Comparison of ENCODE assay signal across 29 cellular contexts in genomic region chr14:69368381-69368780, GRCh38. TPM values are rescaled to one million over a fixed set of nuclear protein-coding genes. Genes with fewer than 3 reads are reported as not detected.
DNase-seq lines count a peak whose midpoint lies in the region; ATAC-seq, FAIRE-seq and TF ChIP-seq lines count a peak whose summit lies in the region.
"Had no signal": no experiment of that assay in that cellular context is flagged by ENCODE, and none has a peak within 500 bp of the region (broad histone marks: within the 10 kb centered on the region; RNA-seq: fewer than 3 reads in every experiment).

No MANE protein-coding gene starts in this region.

- intact Hi-C loops in psoas muscle (cut with DNase I), result loop anchor here in 1 of 2 donors (5.0 kb wide), 1 partner anchor 69 kb away; no protein-coding TSS in a partner anchor

- TF ChIP-seq CTCF in psoas muscle (IDR thresholded peaks at IDR 0.05), result no peak

- H3K27me3 Mint-ChIP-seq in stimulated activated naive CD8-positive, alpha-beta T cell treated with anti-CD3 and anti-CD28 coated beads, Interleukin-15, amount 100 ng/mL, for 72 hours, result no peaks in the 10 kb centered on the region
- H3K27me3 Mint-ChIP-seq in activated CD8-positive, alpha-beta T cell treated with anti-CD3 and anti-CD28 coated beads, Interleukin-2, amount 10 ng/mL, durations not matched to agents 7 days and 5 days (ENCODE audit: low read depth), result no peaks in the 10 kb centered on the region
- H3K27me3 Mint-ChIP-seq: CD4-positive, alpha-beta memory T cell; CD4-positive, CD25-positive, alpha-beta regulatory T cell; CD8-positive, alpha-beta memory T cell had no signal

- H3K27me3 ChIP-seq in psoas muscle (ENCODE audit: insufficient read depth in 3 of 3, low read length in 2 of 3), result no peaks in the 10 kb centered on the region
- H3K27me3 ChIP-seq: BE2C, BLaER1 had no signal

- DNase-seq in stimulated activated naive CD8-positive, alpha-beta T cell treated with anti-CD3 and anti-CD28 coated beads, Interleukin-15, Interleukin-2, amounts not matched to agents 100 U/mL and 50 U/mL, for 24 hours, result no peak
- no peak for DNase-seq in stimulated activated naive CD8-positive, alpha-beta T cell treated with anti-CD3 and anti-CD28 coated beads, Interleukin-15, amount 100 ng/mL, for 72 hours
- DNase-seq in myocyte (ENCODE audit: low read depth), result peak; percentile 24
- no peak for DNase-seq in psoas muscle
- DNase-seq in urothelium cell line (ENCODE audit: low spot score), result no peak
- no peak for DNase-seq in activated CD8-positive, alpha-beta T cell treated with anti-CD3 and anti-CD28 coated beads, Interleukin-2, amount 10 ng/mL, durations not matched to agents 7 days and 5 days
- DNase-seq in NCI-H82 treated with DMSO at 0.1 percent for 48 hours (lab: John Stamatoyannopoulos, UW; ENCODE audit: unreplicated experiment), result no peak
- DNase-seq: 8988T; ACHN; BE2C; C1 segment of cervical spinal cord; CD4-positive, alpha-beta memory T cell; CD4-positive, CD25-positive, alpha-beta regulatory T cell; CD8-positive, alpha-beta memory T cell; COR-L47; DMS 273 treated with DMSO at 0.1 percent for 48 hours; DMS153; DMS53; DMS79; DND-41; EL; GDM1 had no signal

- WGBS in psoas muscle, 3 donors, result 18 to 62% (median 41%) methylated on average over 1 of the region's 1 CpG

- CTCF ChIA-PET in activated CD8-positive, alpha-beta T cell treated with anti-CD3 and anti-CD28 coated beads, Interleukin-2, amount 10 ng/mL, durations not matched to agents 7 days and 5 days (lab: Charles Lee), result interaction anchor here (0.6 kb wide), 1 partner anchor 11 kb away, joined by 5 read pairs; no protein-coding TSS in a partner anchor

- no peaks in the 10 kb centered on the region for H3K9me3 Mint-ChIP-seq in stimulated activated naive CD8-positive, alpha-beta T cell treated with anti-CD3 and anti-CD28 coated beads, Interleukin-15, amount 100 ng/mL, for 72 hours
- H3K9me3 Mint-ChIP-seq in activated CD8-positive, alpha-beta T cell treated with anti-CD3 and anti-CD28 coated beads, Interleukin-2, amount 10 ng/mL, durations not matched to agents 7 days and 5 days (ENCODE audit: insufficient read depth), result no peaks in the 10 kb centered on the region
- H3K9me3 Mint-ChIP-seq: CD14-positive monocyte; CD4-positive, alpha-beta memory T cell; CD4-positive, CD25-positive, alpha-beta regulatory T cell; CD8-positive, alpha-beta memory T cell had no signal

- no peak overlapping the region for H3K4me3 Mint-ChIP-seq in stimulated activated naive CD8-positive, alpha-beta T cell treated with anti-CD3 and anti-CD28 coated beads, Interleukin-15, amount 100 ng/mL, for 72 hours
- H3K4me3 Mint-ChIP-seq in activated CD8-positive, alpha-beta T cell treated with anti-CD3 and anti-CD28 coated beads, Interleukin-2, amount 10 ng/mL, durations not matched to agents 7 days and 5 days, result no peak overlapping the region
- H3K4me3 Mint-ChIP-seq: CD14-positive monocyte; CD4-positive, alpha-beta memory T cell; CD4-positive, CD25-positive, alpha-beta regulatory T cell; CD8-positive, alpha-beta memory T cell had no signal

- ATAC-seq in stimulated activated naive CD8-positive, alpha-beta T cell treated with anti-CD3 and anti-CD28 coated beads, Interleukin-15, Interleukin-2, amounts not matched to agents 100 U/mL and 50 U/mL, for 24 hours, result peak; percentile 22
- ATAC-seq in stimulated activated naive CD8-positive, alpha-beta T cell treated with anti-CD3 and anti-CD28 coated beads, Interleukin-15, amount 100 ng/mL, for 72 hours, result no peak
- ATAC-seq in psoas muscle, result peak; percentile 27 to 61 (median 58)
- ATAC-seq in activated CD8-positive, alpha-beta T cell treated with anti-CD3 and anti-CD28 coated beads, Interleukin-2, amount 10 ng/mL, durations not matched to agents 7 days and 5 days, result no peak
- no peak for ATAC-seq in HG02763 (IDR thresholded peaks at IDR 0.05; ENCODE audit: unreplicated experiment)
- ATAC-seq: GM12878 had no signal

- no peaks in the 10 kb centered on the region for H3K9me3 ChIP-seq in psoas muscle
- H3K9me3 ChIP-seq: BE2C, BLaER1 had no signal

- no peak overlapping the region for H3K27ac Mint-ChIP-seq in stimulated activated naive CD8-positive, alpha-beta T cell treated with anti-CD3 and anti-CD28 coated beads, Interleukin-15, amount 100 ng/mL, for 72 hours
- H3K27ac Mint-ChIP-seq in activated CD8-positive, alpha-beta T cell treated with anti-CD3 and anti-CD28 coated beads, Interleukin-2, amount 10 ng/mL, durations not matched to agents 7 days and 5 days, result no peak overlapping the region
- H3K27ac Mint-ChIP-seq: CD14-positive monocyte; CD4-positive, alpha-beta memory T cell; CD4-positive, CD25-positive, alpha-beta regulatory T cell; CD8-positive, alpha-beta memory T cell had no signal

- peak; percentile 56 for FAIRE-seq in urothelium cell line (lab: Jason Lieb, UNC)
- FAIRE-seq: A204.1, GM12878, GM12892, GM18507 had no signal

- H3K4me3 ChIP-seq in psoas muscle, result no peak overlapping the region
- H3K4me3 ChIP-seq: BLaER1, GM12878 had no signal

- POLR2A ChIA-PET in activated CD8-positive, alpha-beta T cell treated with anti-CD3 and anti-CD28 coated beads, Interleukin-2, amount 10 ng/mL, durations not matched to agents 7 days and 5 days (lab: Charles Lee), result interaction anchor here (1.2 to 2.3 kb wide), 2 partner anchors 14 to 30 kb away, joined by 3 to 9 read pairs; partner anchors contain the start of genes ERH and SLC39A9

- H3K36me3 Mint-ChIP-seq in activated CD8-positive, alpha-beta T cell treated with anti-CD3 and anti-CD28 coated beads, Interleukin-2, amount 10 ng/mL, durations not matched to agents 7 days and 5 days (ENCODE audit: low read depth), result peaks cover 3% of the 10 kb centered on the region

- H3K4me1 ChIP-seq in psoas muscle, result no peaks in the 10 kb centered on the region
- H3K4me1 ChIP-seq: BE2C, BLaER1 had no signal

- H3K4me1 Mint-ChIP-seq in stimulated activated naive CD8-positive, alpha-beta T cell treated with anti-CD3 and anti-CD28 coated beads, Interleukin-15, amount 100 ng/mL, for 72 hours, result peaks cover 9% of the 10 kb centered on the region
- no peaks in the 10 kb centered on the region for H3K4me1 Mint-ChIP-seq in activated CD8-positive, alpha-beta T cell treated with anti-CD3 and anti-CD28 coated beads, Interleukin-2, amount 10 ng/mL, durations not matched to agents 7 days and 5 days (ENCODE audit: low read depth)
- H3K4me1 Mint-ChIP-seq: CD14-positive monocyte; CD4-positive, alpha-beta memory T cell; CD4-positive, CD25-positive, alpha-beta regulatory T cell; CD8-positive, alpha-beta memory T cell had no signal

- H3K27ac ChIP-seq in psoas muscle, result no peak overlapping the region
- H3K27ac ChIP-seq: BLaER1 had no signal

- peaks cover 0 to 7% of the 10 kb centered on the region in 2 donors for H3K36me3 ChIP-seq in psoas muscle (ENCODE audit: insufficient read depth in 1 of 2, low read depth in 1 of 2)

RNA-seq across cellular contexts. Expression of gene ERH, which starts 29.7 kb away (rescaled TPM):
- total RNA-seq in myocyte (70.3 and 71.8 TPM in 2 replicates), psoas muscle (100 to 1,000 TPM in 2 of 4 donors, 10 to 100 TPM in 2; 86.2 to 115 (median 103) TPM)
- polyA plus RNA-seq in myocyte (2012), result 179 TPM
- 100 to 1,000 TPM in 2 of 3 donors, 10 to 100 TPM in 1; 76.9 to 130 (median 111) TPM for polyA plus RNA-seq in psoas muscle
- 100 to 1,000 TPM; 290 to 318 TPM for total RNA-seq in activated CD8-positive, alpha-beta T cell treated with anti-CD3 and anti-CD28 coated beads, Interleukin-2, amount 10 ng/mL, durations not matched to agents 7 days and 5 days

RNA-seq across cellular contexts. Expression of gene SLC39A9, which starts 30.1 kb away (rescaled TPM):
- total RNA-seq in myocyte (52.8 and 60.2 TPM in 2 replicates), psoas muscle (10 to 100 TPM; 11.8 to 16.7 (median 14.9) TPM)
- polyA plus RNA-seq in myocyte (2012), result 51.0 TPM
- polyA plus RNA-seq in psoas muscle, result 10 to 100 TPM in 2 of 3 donors, 1 to 10 TPM in 1; 6.1 to 19.8 (median 19.2) TPM
- 10 to 100 TPM; 44.5 to 46.2 TPM for total RNA-seq in activated CD8-positive, alpha-beta T cell treated with anti-CD3 and anti-CD28 coated beads, Interleukin-2, amount 10 ng/mL, durations not matched to agents 7 days and 5 days

Comparison
In these comparisons a context has a peak if more than half of its experiments do, and no peak if none do; other contexts are left out.
1. ATAC-seq: peak in stimulated activated naive CD8-positive, alpha-beta T cell treated with anti-CD3 and anti-CD28 coated beads, Interleukin-15, Interleukin-2, amounts not matched to agents 100 U/mL and 50 U/mL, for 24 hours (single experiment) and psoas muscle (4 of 4); none in stimulated activated naive CD8-positive, alpha-beta T cell treated with anti-CD3 and anti-CD28 coated beads, Interleukin-15, amount 100 ng/mL, for 72 hours (single experiment), activated CD8-positive, alpha-beta T cell treated with anti-CD3 and anti-CD28 coated beads, Interleukin-2, amount 10 ng/mL, durations not matched to agents 7 days and 5 days (single experiment) and HG02763 (single experiment).